In genomic region chr1:24958766-24959622, GRCh38 we compare ENCODE assay signal across 26 cellular contexts. TPM values are rescaled to one million over a fixed set of nuclear protein-coding genes. Genes with fewer than 3 reads are reported as not detected.
DNase-seq lines count a peak whose midpoint lies in the region; ATAC-seq and TF ChIP-seq lines count a peak whose summit lies in the region.
"Had no signal": no experiment of that assay in that cellular context is flagged by ENCODE, and none has a peak within 500 bp of the region (broad histone marks: within the 10 kb centered on the region; RNA-seq: fewer than 3 reads in every experiment).

No MANE protein-coding gene starts in this region.

- H3K4me2 ChIP-seq in neuronal stem cell (ENCODE audit: insufficient read depth, low read length, poor library complexity, severe bottlenecking) = no peak overlapping the region
- H3K4me2 ChIP-seq: hepatocyte had no signal

- TF ChIP-seq CTCF in GM06990 (IDR thresholded peaks at IDR 0.05; ENCODE audit: insufficient read depth, low read length, poor library complexity, severe bottlenecking) = no peak

- H2BK15ac ChIP-seq in neuronal stem cell (ENCODE audit: low read length) = no peak overlapping the region

- peaks cover 81% of the 10 kb centered on the region for H3K36me3 Mint-ChIP-seq in activated CD4-positive, alpha-beta T cell treated with anti-CD3 and anti-CD28 coated beads, Interleukin-2, amount 10 ng/mL, durations not matched to agents 24 days and 14 days (ENCODE audit: low read depth)
- H3K36me3 Mint-ChIP-seq in activated CD8-positive, alpha-beta T cell treated with anti-CD3 and anti-CD28 coated beads, Interleukin-2, amount 10 ng/mL, durations not matched to agents 7 days and 5 days (ENCODE audit: low read depth) = peaks cover 93% of the 10 kb centered on the region

- H3K9me3 Mint-ChIP-seq in activated CD4-positive, alpha-beta T cell treated with anti-CD3 and anti-CD28 coated beads, Interleukin-2, amount 10 ng/mL, durations not matched to agents 24 days and 14 days = no peaks in the 10 kb centered on the region
- no peaks in the 10 kb centered on the region for H3K9me3 Mint-ChIP-seq in activated CD8-positive, alpha-beta T cell treated with anti-CD3 and anti-CD28 coated beads, Interleukin-2, amount 10 ng/mL, durations not matched to agents 7 days and 5 days (ENCODE audit: insufficient read depth)

- no peak overlapping the region for H3K9ac ChIP-seq in neuronal stem cell (ENCODE audit: low read depth, low read length, poor library complexity)

- H3K4me3 Mint-ChIP-seq in activated CD4-positive, alpha-beta T cell treated with anti-CD3 and anti-CD28 coated beads, Interleukin-2, amount 10 ng/mL, durations not matched to agents 24 days and 14 days = peak overlapping the region; percentile 96
- H3K4me3 Mint-ChIP-seq in activated CD8-positive, alpha-beta T cell treated with anti-CD3 and anti-CD28 coated beads, Interleukin-2, amount 10 ng/mL, durations not matched to agents 7 days and 5 days = peak overlapping the region; percentile 92
- H3K4me3 Mint-ChIP-seq: T-helper 17 cell had no signal

- peak overlapping the region; percentile 89 for H3K27ac Mint-ChIP-seq in activated CD4-positive, alpha-beta T cell treated with anti-CD3 and anti-CD28 coated beads, Interleukin-2, amount 10 ng/mL, durations not matched to agents 24 days and 14 days
- peak overlapping the region; percentile 98 for H3K27ac Mint-ChIP-seq in activated CD8-positive, alpha-beta T cell treated with anti-CD3 and anti-CD28 coated beads, Interleukin-2, amount 10 ng/mL, durations not matched to agents 7 days and 5 days

- CTCF ChIA-PET in activated CD8-positive, alpha-beta T cell treated with anti-CD3 and anti-CD28 coated beads, Interleukin-2, amount 10 ng/mL, durations not matched to agents 7 days and 5 days (lab: Charles Lee) = interaction anchor here (1.6 to 10.3 kb wide), 5 partner anchors 31 to 139 kb away, joined by 3 to 225 read pairs (median 10); no protein-coding TSS in a partner anchor

- H3K4ac ChIP-seq in neuronal stem cell (ENCODE audit: low read length) = no peak overlapping the region

- H3K4me1 Mint-ChIP-seq in activated CD4-positive, alpha-beta T cell treated with anti-CD3 and anti-CD28 coated beads, Interleukin-2, amount 10 ng/mL, durations not matched to agents 24 days and 14 days = peaks cover 83% of the 10 kb centered on the region
- peaks cover 77% of the 10 kb centered on the region for H3K4me1 Mint-ChIP-seq in activated CD8-positive, alpha-beta T cell treated with anti-CD3 and anti-CD28 coated beads, Interleukin-2, amount 10 ng/mL, durations not matched to agents 7 days and 5 days (ENCODE audit: low read depth)

- H2BK12ac ChIP-seq in neuronal stem cell (ENCODE audit: low read length) = peak overlapping the region; percentile 27

- H2BK5ac ChIP-seq in neuronal stem cell (ENCODE audit: low read length) = no peak overlapping the region

- H2AFZ ChIP-seq in neuronal stem cell (ENCODE audit: low read length) = no peak overlapping the region
- H2AFZ ChIP-seq: hepatocyte had no signal

- intact Hi-C loops in activated CD4-positive, alpha-beta T cell treated with anti-CD3 and anti-CD28 coated beads, Interleukin-2, amount 10 ng/mL, durations not matched to agents 24 days and 14 days (cut with micrococcal nuclease) = loop anchor here (10.0 kb wide), 1 partner anchor 214 kb away; the partner anchor contains the start of gene CLIC4

- no peak overlapping the region for H3K27ac ChIP-seq in neuronal stem cell (replicated peaks; ENCODE audit: low read length)
- H3K27ac ChIP-seq: foreskin keratinocyte, hepatocyte, vagina, VCaP had no signal

- H3K36me3 ChIP-seq in GM06990 (ENCODE audit: control insufficient read depth, insufficient read depth, low read length) = peaks cover 15% of the 10 kb centered on the region
- H3K36me3 ChIP-seq in neuronal stem cell (replicated peaks in 1 of 2; ENCODE audit: control insufficient read depth in 2 of 2, insufficient read depth in 2 of 2, low read length in 2 of 2) = no peaks in the 10 kb centered on the region
- H3K36me3 ChIP-seq: vagina had no signal

- H3K23ac ChIP-seq in neuronal stem cell (ENCODE audit: low read depth, low read length, poor library complexity) = peak overlapping the region; percentile 17

- no peaks in the 10 kb centered on the region for H3K27me3 Mint-ChIP-seq in activated CD4-positive, alpha-beta T cell treated with anti-CD3 and anti-CD28 coated beads, Interleukin-2, amount 10 ng/mL, durations not matched to agents 24 days and 14 days
- no peaks in the 10 kb centered on the region for H3K27me3 Mint-ChIP-seq in activated CD8-positive, alpha-beta T cell treated with anti-CD3 and anti-CD28 coated beads, Interleukin-2, amount 10 ng/mL, durations not matched to agents 7 days and 5 days (ENCODE audit: low read depth)
- H3K27me3 Mint-ChIP-seq: T-helper 17 cell had no signal

- H2BK120ac ChIP-seq in neuronal stem cell (ENCODE audit: low read depth, low read length) = no peak overlapping the region

- WGBS in neuronal stem cell (ENCODE audit: extremely low coverage in 2 of 2, insufficient read length in 2 of 2, insufficient replicate concordance in 1 of 2), 2 donors = no CpG with 5 or more reads among the region's 23 CpGs

- H4K91ac ChIP-seq in neuronal stem cell (ENCODE audit: low read depth, low read length, poor library complexity) = no peak overlapping the region

- no peak for DNase-seq in activated CD4-positive, alpha-beta T cell treated with anti-CD3 and anti-CD28 coated beads, Interleukin-2, amount 10 ng/mL, durations not matched to agents 24 days and 14 days
- no peak for DNase-seq in activated CD4-positive, alpha-beta T cell treated with anti-CD3 and anti-CD28 coated beads, Interleukin-2, amount 50 U/mL, for 4 hours
- DNase-seq in GM06990 (ENCODE audit: extremely low read depth, insufficient read length) (no peak), neuronal stem cell (ENCODE audit: low spot score) (no peak), dedifferentiated amniotic fluid mesenchymal stem cell (ENCODE audit: extremely low spot score) (no peak), islet precursor cell (no peak)
- DNase-seq in activated CD8-positive, alpha-beta T cell treated with anti-CD3 and anti-CD28 coated beads, Interleukin-2, amount 10 ng/mL, durations not matched to agents 7 days and 5 days = no peak
- DNase-seq: activated CD8-positive, alpha-beta memory T cell treated with anti-CD3 and anti-CD28 coated beads for 24 hours; activated effector memory CD4-positive, alpha-beta T cell treated with Interleukin-2 at 50 U/mL for 16 hours; aorta; DMS 273 treated with DMSO at 0.1 percent for 48 hours; foreskin keratinocyte; Karpas-422; NCI-H1048; NCI-H2029; NCI-H226; occipital lobe; OCI-M1; retina; T-helper 17 cell had no signal

- no peak for ATAC-seq in activated CD8-positive, alpha-beta T cell treated with anti-CD3 and anti-CD28 coated beads, Interleukin-2, amount 10 ng/mL, durations not matched to agents 7 days and 5 days
- ATAC-seq in GM21529 (IDR thresholded peaks at IDR 0.05; ENCODE audit: unreplicated experiment) = no peak
- ATAC-seq: foreskin keratinocyte, T-helper 17 cell had no signal

- H3K4me3 ChIP-seq in GM06990 (replicated peaks; ENCODE audit: low read depth, low read length) (0 out of 2 replicates have a peak overlapping the region, but pooled peaks have one; percentile 7), neuronal stem cell (ENCODE audit: low read length in 2 of 2) (no peak overlapping the region)
- H3K4me3 ChIP-seq: hepatocyte, lung, vagina had no signal

- POLR2A ChIA-PET in activated CD8-positive, alpha-beta T cell treated with anti-CD3 and anti-CD28 coated beads, Interleukin-2, amount 10 ng/mL, durations not matched to agents 7 days and 5 days (lab: Charles Lee) = interaction anchor here (0.5 to 6.3 kb wide), 7 partner anchors 8 to 83 kb away, joined by 3 to 96 read pairs (median 4); no protein-coding TSS in a partner anchor

- H4K8ac ChIP-seq in neuronal stem cell (ENCODE audit: low read depth, low read length) = no peak overlapping the region

- peak overlapping the region; percentile 31 for H2AK5ac ChIP-seq in neuronal stem cell (ENCODE audit: low read depth, low read length)

- no peaks in the 10 kb centered on the region for H3K27me3 ChIP-seq in GM06990 (replicated peaks; ENCODE audit: control insufficient read depth, insufficient read depth, low read length)
- H3K27me3 ChIP-seq in neuronal stem cell (ENCODE audit: control insufficient read depth in 3 of 3, insufficient read depth in 3 of 3, low read depth in 1 of 3, low read length in 3 of 3) = peaks cover 0 to 42% (median 2%) of the 10 kb centered on the region in 3 experiments
- H3K27me3 ChIP-seq: hepatocyte, vagina had no signal

- peaks cover 0 to 3% of the 10 kb centered on the region in 2 donors for H3K4me1 ChIP-seq in neuronal stem cell (ENCODE audit: control insufficient read depth in 2 of 2, insufficient read depth in 1 of 2, low read depth in 1 of 2, low read length in 2 of 2)
- H3K4me1 ChIP-seq: vagina had no signal

- H3K14ac ChIP-seq in neuronal stem cell (ENCODE audit: low read length) = no peak overlapping the region

- no peaks in the 10 kb centered on the region for H3K9me3 ChIP-seq in neuronal stem cell (replicated peaks in 1 of 2; ENCODE audit: control insufficient read depth in 2 of 2, insufficient read depth in 1 of 2, low read depth in 1 of 2, low read length in 2 of 2)
- H3K9me3 ChIP-seq: vagina had no signal

- no peaks in the 10 kb centered on the region for H3K79me1 ChIP-seq in neuronal stem cell (ENCODE audit: low read depth, low read length)

- peak overlapping the region; percentile 30 for H3K18ac ChIP-seq in neuronal stem cell (ENCODE audit: low read length)

RNA-seq across cellular contexts. Expression of gene RUNX3, which starts 28.9 kb away (rescaled TPM):
- total RNA-seq in activated CD4-positive, alpha-beta T cell treated with anti-CD3 and anti-CD28 coated beads, Interleukin-2, amount 10 ng/mL, durations not matched to agents 24 days and 14 days = 110 and 112 TPM in 2 replicates
- total RNA-seq in activated CD8-positive, alpha-beta T cell treated with anti-CD3 and anti-CD28 coated beads, Interleukin-2, amount 10 ng/mL, durations not matched to agents 7 days and 5 days = 100 to 1,000 TPM; 144 to 147 TPM
- polyA plus RNA-seq in neuronal stem cell (2013, experiment 1 of 2) = 0.15 TPM
- 0.25 TPM for polyA plus RNA-seq in neuronal stem cell (2013, experiment 2 of 2)
- total RNA-seq: epithelial cell of proximal tubule, foreskin keratinocyte had no signal
